3 cellular contexts compared by ENCODE assay signal in genomic region chr2:175574069-175574468, GRCh38.
"Had no signal": no experiment of that assay in that cellular context is flagged by ENCODE, and none has a peak within 500 bp of the region (broad histone marks: within the 10 kb centered on the region; RNA-seq: fewer than 3 reads in every experiment).

No MANE protein-coding gene starts in this region.

- DNase-seq: GDM1, GF-D8 had no signal

- H3K4me3 ChIP-seq: GM12878 had no signal
